In genomic region chr14:29301571-29301970, GRCh38 we compare ENCODE assay signal across 6 cellular contexts.
"Had no signal": no experiment of that assay in that cellular context is flagged by ENCODE, and none has a peak within 500 bp of the region (broad histone marks: within the 10 kb centered on the region; RNA-seq: fewer than 3 reads in every experiment).

No MANE protein-coding gene starts in this region.

- DNase-seq: H9, HCEC 1CT, KBM-7 had no signal

- H2AFZ ChIP-seq: GM23338 had no signal

- H3K27ac ChIP-seq: HL-60 had no signal

- H3K4me2 ChIP-seq: GM23338 had no signal

- ATAC-seq: GM23338, HepG2 had no signal

- H3K4me3 ChIP-seq: GM23338 had no signal
